ENCODE assay signal across 22 cellular contexts in the genomic region with DNA sequence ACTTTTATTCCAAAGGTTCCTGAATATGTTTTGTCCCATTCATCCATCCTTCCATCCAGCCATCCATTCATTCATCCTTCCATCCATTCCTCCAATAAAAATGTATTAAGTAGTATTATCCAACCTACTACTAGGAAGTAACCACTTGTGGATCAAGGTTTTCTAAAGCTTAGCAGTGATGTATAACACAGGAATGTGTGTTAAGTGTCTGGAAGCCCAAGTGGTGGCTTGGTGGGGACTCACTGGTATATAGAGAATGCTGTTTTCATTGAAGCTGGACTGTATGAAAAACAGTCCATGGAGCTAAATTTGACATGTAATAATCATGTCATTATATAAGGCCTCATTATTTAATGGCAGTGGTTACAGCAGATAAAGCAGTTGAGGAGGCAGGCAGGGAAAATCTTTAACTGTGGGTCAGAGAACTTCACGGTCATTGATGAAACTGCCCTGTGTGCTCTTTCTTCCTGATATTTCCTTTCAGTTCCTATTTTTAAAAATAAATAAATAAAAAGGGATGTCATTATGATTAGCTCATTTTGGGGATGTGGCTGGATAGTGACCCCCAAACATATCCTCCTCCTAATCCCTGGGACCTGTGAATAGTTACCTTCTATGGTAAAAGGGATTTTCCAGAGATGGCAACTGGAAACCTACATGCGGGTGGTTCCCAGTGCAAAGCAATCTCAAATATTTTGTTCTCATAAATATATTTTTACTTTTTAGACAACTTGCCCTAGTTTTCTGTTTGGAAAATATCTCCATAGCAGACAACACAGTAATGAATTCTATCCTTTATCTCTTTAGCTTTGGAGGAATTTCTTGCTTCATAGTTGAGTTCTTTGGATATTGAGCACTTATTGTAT.
DNase-seq lines count a peak whose midpoint lies in the region; ATAC-seq, FAIRE-seq and TF ChIP-seq lines count a peak whose summit lies in the region.
"Had no signal": no experiment of that assay in that cellular context is flagged by ENCODE, and none has a peak within 500 bp of the region (broad histone marks: within the 10 kb centered on the region; RNA-seq: fewer than 3 reads in every experiment).

No MANE protein-coding gene starts in this region.

- DNase-seq in GM12891 (ENCODE audit: insufficient read length, low spot score) (no peak), right lobe of liver (no peak), stomach (no peak), vagina (ENCODE audit: extremely low spot score in 2 of 2) (no peak)
- DNase-seq in effector CD4-positive, alpha-beta T cell: no peak
- DNase-seq: activated CD4-positive, CD25-positive, alpha-beta regulatory T cell treated with anti-CD3 and anti-CD28 coated beads, Interleukin-2, amount 50 U/mL, for 72 hours; activated naive CD4-positive, alpha-beta T cell treated with anti-CD3 and anti-CD28 coated beads, Interleukin-2, amount 50 U/mL, for 16 hours; activated T-cell treated with anti-CD3 and anti-CD28 coated beads, Interleukin-2, amount 50 U/mL, for 48 hours; CD8-positive, alpha-beta memory T cell; DMS79; effector CD8-positive, alpha-beta T cell; left colon; mucosa of descending colon; NCI-H510A; NK-92 treated with Interleukin-12 subunit alpha and Interleukin-12 subunit beta, amount 100 ng/mL, for 24 hours; substantia nigra; T1000 had no signal

- FAIRE-seq in GM12891 (lab: Jason Lieb, UNC): no peak

- TF ChIP-seq CTCF in VCaP (conservative IDR thresholded peaks at IDR 0.05) (no peak), right lobe of liver (IDR thresholded peaks at IDR 0.05) (no peak), stomach (IDR thresholded peaks at IDR 0.05) (no peak), vagina (IDR thresholded peaks at IDR 0.05) (no peak)

- intact Hi-C loops in right lobe of liver (cut with DNase I) (no loop called here), stomach (cut with DNase I; ENCODE audit: low total_unique reads) (no loop called here), vagina (cut with DNase I) (no loop called here)

- H3K9me3 ChIP-seq in right lobe of liver (no peaks in the 10 kb centered on the region), stomach (no peaks in the 10 kb centered on the region), vagina (no peaks in the 10 kb centered on the region)
- H3K9me3 ChIP-seq: esophagus muscularis mucosa, mucosa of descending colon had no signal

- H3K27me3 ChIP-seq in right lobe of liver: no peaks in the 10 kb centered on the region
- no peaks in the 10 kb centered on the region for H3K27me3 ChIP-seq in stomach
- no peaks in the 10 kb centered on the region for H3K27me3 ChIP-seq in vagina
- H3K27me3 ChIP-seq: esophagus muscularis mucosa had no signal

- 52% methylated on average over 2 of the region's 2 CpGs for WGBS in right lobe of liver (ENCODE audit: insufficient coverage, low coverage, low lambda C conversion rate, missing lambda C conversion rate)
- WGBS in stomach, 5 donors: 83 to 92% (median 89%) methylated on average over 2 of the region's 2 CpGs

- TF ChIP-seq EP300 in stomach (IDR thresholded peaks at IDR 0.05): no peak

- H3K4me1 ChIP-seq in right lobe of liver (peaks cover 0 to 55% (median 20%) of the 10 kb centered on the region in 4 donors), stomach (peaks cover 26 to 82% (median 49%) of the 10 kb centered on the region in 4 donors), vagina (peaks cover 16% of the 10 kb centered on the region)

- TF ChIP-seq POLR2A in GM12891 (IDR thresholded peaks at IDR 0.05; ENCODE audit: low read depth, low read length): no peak
- no peak for TF ChIP-seq POLR2A in right lobe of liver (IDR thresholded peaks at IDR 0.05)
- TF ChIP-seq POLR2A in stomach (IDR thresholded peaks at IDR 0.05): no peak
- no peak for TF ChIP-seq POLR2A in vagina (IDR thresholded peaks at IDR 0.05)

- H3K36me3 ChIP-seq in right lobe of liver (no peaks in the 10 kb centered on the region), stomach (no peaks in the 10 kb centered on the region), vagina (no peaks in the 10 kb centered on the region)
- H3K36me3 ChIP-seq: esophagus muscularis mucosa had no signal

- H3K4me3 ChIP-seq in right lobe of liver (no peak overlapping the region), stomach (no peak overlapping the region), vagina (no peak overlapping the region)
- H3K4me3 ChIP-seq: esophagus muscularis mucosa, mucosa of descending colon had no signal

- ATAC-seq in right lobe of liver (peak in 1 of 4 donors; percentile 10), GM21619 (IDR thresholded peaks at IDR 0.05; ENCODE audit: unreplicated experiment) (no peak)
- ATAC-seq: HCT116 had no signal

- H3K27ac ChIP-seq in VCaP: peak overlapping the region; percentile 77
- H3K27ac ChIP-seq in right lobe of liver: peak overlapping the region; percentile 37 to 75 (median 58)
- peak overlapping the region in 3 of 5 donors; percentile 70 to 83 (median 71) for H3K27ac ChIP-seq in stomach
- H3K27ac ChIP-seq in vagina: no peak overlapping the region
- H3K27ac ChIP-seq: RWPE1 had no signal

TF ChIP-seq in GM12891, 5 proteins besides CTCF, POLR2A, EP300 and RAD21:
- TF ChIP-seq SPI1 (IDR thresholded peaks at IDR 0.05; ENCODE audit: low read depth, low read length) (peak; percentile 29; the same call in 1 of the 2 replicates), PAX5 (IDR thresholded peaks at IDR 0.05; ENCODE audit: insufficient read depth, low read length, severe bottlenecking) (no peak)
